10 cellular contexts compared by ENCODE assay signal in genomic region chr5:180648658-180649296, GRCh38. TPM values are rescaled to one million over a fixed set of nuclear protein-coding genes. Genes with fewer than 3 reads are reported as not detected.
A peak's percentile ranks its signal among the peaks of the same experiment; 100 is the strongest.
DNase-seq lines count a peak whose midpoint lies in the region; ATAC-seq and FAIRE-seq lines count a peak whose summit lies in the region.
"Had no signal": no experiment of that assay in that cellular context is flagged by ENCODE, and none has a peak within 500 bp of the region (broad histone marks: within the 10 kb centered on the region; RNA-seq: fewer than 3 reads in every experiment).

No MANE protein-coding gene starts in this region.

- peaks cover 10% of the 10 kb centered on the region for H3K4me1 Mint-ChIP-seq in activated T-helper 1 cell treated with anti-CD3 and anti-CD28 coated beads, Interleukin-12 subunit alpha, Interleukin-12 subunit beta, Interleukin-2, Interleukin-4 antibody, amounts not matched to agents 30 ng/mL and 10 ng/mL and 1 ng/mL, durations not matched to agents 14 hours and 24 hours and 36 hours (ENCODE audit: low read depth)
- H3K4me1 Mint-ChIP-seq in immature natural killer cell: peaks cover 12 to 14% of the 10 kb centered on the region in 2 donors
- peaks cover 47% of the 10 kb centered on the region for H3K4me1 Mint-ChIP-seq in stimulated activated effector memory CD8-positive, alpha-beta T cell treated with anti-CD3 and anti-CD28 coated beads, Interleukin-12 subunit alpha, Interleukin-12 subunit beta, amount 100 ng/mL, for 72 hours

- ATAC-seq in stimulated activated effector memory CD8-positive, alpha-beta T cell treated with anti-CD3 and anti-CD28 coated beads, Interleukin-12 subunit alpha, Interleukin-12 subunit beta, amount 100 ng/mL, for 72 hours: peak; percentile 52
- ATAC-seq in HG02798 (IDR thresholded peaks at IDR 0.05; ENCODE audit: poor library complexity, unreplicated experiment): no peak

- DNase-seq in KBM-7 (peak; percentile 26), immature natural killer cell (no peak), frontal cortex (ENCODE audit: low spot score in 2 of 2) (no peak), NCI-H187 (lab: John Stamatoyannopoulos, UW) (no peak)
- no peak for DNase-seq in activated T-helper 1 cell treated with anti-CD3 and anti-CD28 coated beads, Interleukin-12 subunit alpha, Interleukin-12 subunit beta, Interleukin-2, Interleukin-4 antibody, amounts not matched to agents 30 ng/mL and 10 ng/mL and 1 ng/mL, durations not matched to agents 14 hours and 24 hours and 36 hours (ENCODE audit: low spot score)
- no peak for DNase-seq in stimulated activated effector memory CD8-positive, alpha-beta T cell treated with anti-CD3 and anti-CD28 coated beads, Interleukin-12 subunit alpha, Interleukin-12 subunit beta, amount 100 ng/mL, for 72 hours (ENCODE audit: low spot score in 2 of 2)
- no peak for DNase-seq in activated CD4-positive, CD25-positive, alpha-beta regulatory T cell (lab: John Stamatoyannopoulos, UW)
- DNase-seq: T-helper 9 cell had no signal

- FAIRE-seq in frontal cortex (lab: Jason Lieb, UNC): no peak

- no peak overlapping the region for H3K27ac Mint-ChIP-seq in activated T-helper 1 cell treated with anti-CD3 and anti-CD28 coated beads, Interleukin-12 subunit alpha, Interleukin-12 subunit beta, Interleukin-2, Interleukin-4 antibody, amounts not matched to agents 30 ng/mL and 10 ng/mL and 1 ng/mL, durations not matched to agents 14 hours and 24 hours and 36 hours
- no peak overlapping the region for H3K27ac Mint-ChIP-seq in immature natural killer cell
- H3K27ac Mint-ChIP-seq in stimulated activated effector memory CD8-positive, alpha-beta T cell treated with anti-CD3 and anti-CD28 coated beads, Interleukin-12 subunit alpha, Interleukin-12 subunit beta, amount 100 ng/mL, for 72 hours: no peak overlapping the region

- peaks cover 38% of the 10 kb centered on the region for H3K27me3 Mint-ChIP-seq in activated T-helper 1 cell treated with anti-CD3 and anti-CD28 coated beads, Interleukin-12 subunit alpha, Interleukin-12 subunit beta, Interleukin-2, Interleukin-4 antibody, amounts not matched to agents 30 ng/mL and 10 ng/mL and 1 ng/mL, durations not matched to agents 14 hours and 24 hours and 36 hours (ENCODE audit: insufficient read depth)
- peaks cover 6 to 28% (median 6%) of the 10 kb centered on the region in 3 donors for H3K27me3 Mint-ChIP-seq in immature natural killer cell (ENCODE audit: low read depth in 3 of 3)

- peak overlapping the region; percentile 77 for H3K4me3 Mint-ChIP-seq in activated T-helper 1 cell treated with anti-CD3 and anti-CD28 coated beads, Interleukin-12 subunit alpha, Interleukin-12 subunit beta, Interleukin-2, Interleukin-4 antibody, amounts not matched to agents 30 ng/mL and 10 ng/mL and 1 ng/mL, durations not matched to agents 14 hours and 24 hours and 36 hours
- H3K4me3 Mint-ChIP-seq in immature natural killer cell: peak overlapping the region; percentile 45 to 78 (median 60)
- H3K4me3 Mint-ChIP-seq in stimulated activated effector memory CD8-positive, alpha-beta T cell treated with anti-CD3 and anti-CD28 coated beads, Interleukin-12 subunit alpha, Interleukin-12 subunit beta, amount 100 ng/mL, for 72 hours: peak overlapping the region; percentile 61

- in situ Hi-C loops in KBM-7 (cut with MboI; ENCODE audit: low pct_unique_long_range_greater_than_20kb, low sequenced_read_pairs): no loop called here

- intact Hi-C loops in activated T-helper 1 cell treated with anti-CD3 and anti-CD28 coated beads, Interleukin-12 subunit alpha, Interleukin-12 subunit beta, Interleukin-2, Interleukin-4 antibody, amounts not matched to agents 30 ng/mL and 10 ng/mL and 1 ng/mL, durations not matched to agents 14 hours and 24 hours and 36 hours (cut with micrococcal nuclease): loop anchor here (1.0 kb wide), 1 partner anchor 9 kb away; no protein-coding TSS in a partner anchor

- H3K36me3 Mint-ChIP-seq in activated T-helper 1 cell treated with anti-CD3 and anti-CD28 coated beads, Interleukin-12 subunit alpha, Interleukin-12 subunit beta, Interleukin-2, Interleukin-4 antibody, amounts not matched to agents 30 ng/mL and 10 ng/mL and 1 ng/mL, durations not matched to agents 14 hours and 24 hours and 36 hours (ENCODE audit: low read depth): no peaks in the 10 kb centered on the region
- H3K36me3 Mint-ChIP-seq in immature natural killer cell: peaks cover 0 to 6% (median 0%) of the 10 kb centered on the region in 3 donors
- no peaks in the 10 kb centered on the region for H3K36me3 Mint-ChIP-seq in stimulated activated effector memory CD8-positive, alpha-beta T cell treated with anti-CD3 and anti-CD28 coated beads, Interleukin-12 subunit alpha, Interleukin-12 subunit beta, amount 100 ng/mL, for 72 hours

- no peaks in the 10 kb centered on the region for H3K9me3 Mint-ChIP-seq in activated T-helper 1 cell treated with anti-CD3 and anti-CD28 coated beads, Interleukin-12 subunit alpha, Interleukin-12 subunit beta, Interleukin-2, Interleukin-4 antibody, amounts not matched to agents 30 ng/mL and 10 ng/mL and 1 ng/mL, durations not matched to agents 14 hours and 24 hours and 36 hours
- no peaks in the 10 kb centered on the region for H3K9me3 Mint-ChIP-seq in immature natural killer cell
- no peaks in the 10 kb centered on the region for H3K9me3 Mint-ChIP-seq in stimulated activated effector memory CD8-positive, alpha-beta T cell treated with anti-CD3 and anti-CD28 coated beads, Interleukin-12 subunit alpha, Interleukin-12 subunit beta, amount 100 ng/mL, for 72 hours

RNA-seq across cellular contexts. Expression of gene FLT4, which starts 0.6 kb away (rescaled TPM):
- total RNA-seq in activated T-helper 1 cell treated with anti-CD3 and anti-CD28 coated beads, Interleukin-12 subunit alpha, Interleukin-12 subunit beta, Interleukin-2, Interleukin-4 antibody, amounts not matched to agents 30 ng/mL and 10 ng/mL and 1 ng/mL, durations not matched to agents 14 hours and 24 hours and 36 hours: 0.86 and 1.8 TPM in 2 replicates
- polyA plus RNA-seq in immature natural killer cell: under 1 TPM in 1 of 3 donors, not detected in 2; 0.37 TPM
- 1.6 TPM for total RNA-seq in frontal cortex

RNA-seq across cellular contexts. Expression of gene SCGB3A1, which starts 57.5 kb away (rescaled TPM):
- total RNA-seq in activated T-helper 1 cell treated with anti-CD3 and anti-CD28 coated beads, Interleukin-12 subunit alpha, Interleukin-12 subunit beta, Interleukin-2, Interleukin-4 antibody, amounts not matched to agents 30 ng/mL and 10 ng/mL and 1 ng/mL, durations not matched to agents 14 hours and 24 hours and 36 hours: not detected in 2 replicates
- under 1 TPM in 1 of 3 donors, not detected in 2; 0.51 TPM for polyA plus RNA-seq in immature natural killer cell
- not detected for total RNA-seq in frontal cortex
- total RNA-seq: mononuclear cell had no signal
